ENCODE assay signal across 7 cellular contexts in the genomic region with DNA sequence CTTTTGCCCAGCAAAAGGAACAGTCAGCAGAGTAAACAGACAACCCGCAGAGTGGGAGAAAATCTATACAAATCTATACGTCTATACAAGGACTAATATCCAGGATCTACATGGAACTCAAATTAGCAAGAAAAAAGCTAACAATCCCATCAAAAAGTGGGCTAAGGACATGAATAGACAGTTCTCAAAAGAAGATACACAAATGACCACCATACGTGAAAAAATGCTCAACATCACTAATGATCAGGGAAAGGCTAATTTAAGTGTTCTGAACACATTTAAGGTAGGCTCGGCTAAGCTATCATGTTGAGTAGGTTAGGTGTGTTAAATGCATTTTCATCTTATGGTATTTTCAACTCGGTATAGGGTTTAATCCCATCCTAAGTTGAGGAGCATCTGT.
"Had no signal": no experiment of that assay in that cellular context is flagged by ENCODE, and none has a peak within 500 bp of the region (broad histone marks: within the 10 kb centered on the region; RNA-seq: fewer than 3 reads in every experiment).

No MANE protein-coding gene starts in this region.

- DNase-seq: GDM1, GF-D8 had no signal

- FAIRE-seq: G401.6, GM12891, GM12892, GM18507, GM19239 had no signal
